In the genomic region with DNA sequence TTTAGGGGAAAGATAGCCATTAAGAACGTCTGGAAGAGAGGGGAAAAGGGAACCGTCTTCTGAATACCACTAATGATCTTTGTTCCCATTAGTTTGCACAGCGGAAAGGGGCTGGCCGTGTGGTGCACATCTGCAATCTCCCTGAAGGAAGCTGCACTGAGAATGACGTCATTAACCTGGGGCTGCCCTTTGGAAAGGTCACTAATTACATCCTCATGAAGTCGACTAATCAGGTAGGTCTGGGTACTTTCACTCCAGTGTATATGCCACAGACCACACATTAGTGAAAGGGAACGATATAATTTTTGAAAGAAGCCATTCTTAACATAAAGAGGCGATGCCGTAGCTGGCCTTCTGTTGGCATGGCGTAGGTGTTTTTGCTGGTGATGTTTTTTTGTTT, we compare ENCODE assay signal across 1 cellular context.
TF ChIP-seq lines count a peak whose summit lies in the region.

No MANE protein-coding gene starts in this region.

TF ChIP-seq in HepG2, 621 proteins besides CTCF, POLR2A, EP300 and RAD21 (continued from another document):
- TF ChIP-seq, protein P1, sequence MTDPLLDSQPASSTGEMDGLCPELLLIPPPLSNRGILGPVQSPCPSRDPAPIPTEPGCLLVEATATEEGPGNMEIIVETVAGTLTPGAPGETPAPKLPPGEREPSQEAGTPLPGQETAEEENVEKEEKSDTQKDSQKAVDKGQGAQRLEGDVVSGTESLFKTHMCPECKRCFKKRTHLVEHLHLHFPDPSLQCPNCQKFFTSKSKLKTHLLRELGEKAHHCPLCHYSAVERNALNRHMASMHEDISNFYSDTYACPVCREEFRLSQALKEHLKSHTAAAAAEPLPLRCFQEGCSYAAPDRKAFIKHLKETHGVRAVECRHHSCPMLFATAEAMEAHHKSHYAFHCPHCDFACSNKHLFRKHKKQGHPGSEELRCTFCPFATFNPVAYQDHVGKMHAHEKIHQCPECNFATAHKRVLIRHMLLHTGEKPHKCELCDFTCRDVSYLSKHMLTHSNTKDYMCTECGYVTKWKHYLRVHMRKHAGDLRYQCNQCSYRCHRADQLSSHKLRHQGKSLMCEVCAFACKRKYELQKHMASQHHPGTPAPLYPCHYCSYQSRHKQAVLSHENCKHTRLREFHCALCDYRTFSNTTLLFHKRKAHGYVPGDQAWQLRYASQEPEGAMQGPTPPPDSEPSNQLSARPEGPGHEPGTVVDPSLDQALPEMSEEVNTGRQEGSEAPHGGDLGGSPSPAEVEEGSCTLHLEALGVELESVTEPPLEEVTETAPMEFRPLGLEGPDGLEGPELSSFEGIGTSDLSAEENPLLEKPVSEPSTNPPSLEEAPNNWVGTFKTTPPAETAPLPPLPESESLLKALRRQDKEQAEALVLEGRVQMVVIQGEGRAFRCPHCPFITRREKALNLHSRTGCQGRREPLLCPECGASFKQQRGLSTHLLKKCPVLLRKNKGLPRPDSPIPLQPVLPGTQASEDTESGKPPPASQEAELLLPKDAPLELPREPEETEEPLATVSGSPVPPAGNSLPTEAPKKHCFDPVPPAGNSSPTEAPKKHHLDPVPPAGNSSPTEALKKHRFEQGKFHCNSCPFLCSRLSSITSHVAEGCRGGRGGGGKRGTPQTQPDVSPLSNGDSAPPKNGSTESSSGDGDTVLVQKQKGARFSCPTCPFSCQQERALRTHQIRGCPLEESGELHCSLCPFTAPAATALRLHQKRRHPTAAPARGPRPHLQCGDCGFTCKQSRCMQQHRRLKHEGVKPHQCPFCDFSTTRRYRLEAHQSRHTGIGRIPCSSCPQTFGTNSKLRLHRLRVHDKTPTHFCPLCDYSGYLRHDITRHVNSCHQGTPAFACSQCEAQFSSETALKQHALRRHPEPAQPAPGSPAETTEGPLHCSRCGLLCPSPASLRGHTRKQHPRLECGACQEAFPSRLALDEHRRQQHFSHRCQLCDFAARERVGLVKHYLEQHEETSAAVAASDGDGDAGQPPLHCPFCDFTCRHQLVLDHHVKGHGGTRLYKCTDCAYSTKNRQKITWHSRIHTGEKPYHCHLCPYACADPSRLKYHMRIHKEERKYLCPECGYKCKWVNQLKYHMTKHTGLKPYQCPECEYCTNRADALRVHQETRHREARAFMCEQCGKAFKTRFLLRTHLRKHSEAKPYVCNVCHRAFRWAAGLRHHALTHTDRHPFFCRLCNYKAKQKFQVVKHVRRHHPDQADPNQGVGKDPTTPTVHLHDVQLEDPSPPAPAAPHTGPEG (CRISPR knock-in tag; IDR thresholded peaks at IDR 0.05), result no peak
- TF ChIP-seq ZNF792 (CRISPR knock-in tag; IDR thresholded peaks at IDR 0.05), result no peak
- TF ChIP-seq NCOA2 (CRISPR knock-in tag; IDR thresholded peaks at IDR 0.05), result no peak
- no peak for TF ChIP-seq KDM5B (CRISPR knock-in tag; IDR thresholded peaks at IDR 0.05; ENCODE audit: borderline replicate concordance)
- TF ChIP-seq ATF7 (IDR thresholded peaks at IDR 0.05), result peak; percentile 99
- TF ChIP-seq ATF7 (CRISPR knock-in tag; IDR thresholded peaks at IDR 0.05), result no peak
